In genomic region chr20:23142162-23143050, GRCh38 we compare ENCODE assay signal across 8 cellular contexts. TPM values are rescaled to one million over a fixed set of nuclear protein-coding genes. Genes with fewer than 3 reads are reported as not detected.
DNase-seq lines count a peak whose midpoint lies in the region; ATAC-seq, FAIRE-seq and TF ChIP-seq lines count a peak whose summit lies in the region.

No MANE protein-coding gene starts in this region.

- no peaks in the 10 kb centered on the region for H4K20me1 ChIP-seq in SK-N-SH (ENCODE audit: insufficient read depth)

- H3K4me1 ChIP-seq in SK-N-SH (ENCODE audit: control insufficient read depth in 1 of 2, insufficient read depth in 2 of 2, low read depth in 1 of 2, low read length in 1 of 2) (peaks cover 0 to 34% of the 10 kb centered on the region in 2 experiments; a peak in 3 of 4 replicates), left ventricle myocardium inferior (peaks cover 49% of the 10 kb centered on the region)

- no peaks in the 10 kb centered on the region for H3K79me2 ChIP-seq in SK-N-SH (ENCODE audit: insufficient read depth)

- H3K9me3 ChIP-seq in SK-N-SH (no peaks in the 10 kb centered on the region), left ventricle myocardium inferior (replicated peaks) (no peaks in the 10 kb centered on the region)

- no peak for TF ChIP-seq POLR2A in GM12891 (IDR thresholded peaks at IDR 0.05; ENCODE audit: low read depth, low read length)

- 73% methylated on average over 11 of the region's 16 CpGs for WGBS in SK-N-SH (ENCODE audit: low lambda C conversion rate)

- H3K27ac ChIP-seq in SK-N-SH (ENCODE audit: low read depth in 2 of 2, low read length in 1 of 2) (peak overlapping the region in 1 of 2 experiments; percentile 82; a peak in 3 of 4 replicates), left ventricle myocardium inferior (replicated peaks) (peak overlapping the region; percentile 74)

- ATAC-seq in HG02623 (IDR thresholded peaks at IDR 0.05; ENCODE audit: unreplicated experiment), result peak; percentile 78
- ATAC-seq in GM21825 (IDR thresholded peaks at IDR 0.05; ENCODE audit: unreplicated experiment), result no peak

- intact Hi-C loops in left ventricle myocardium inferior (cut with micrococcal nuclease), result no loop called here

- no peaks in the 10 kb centered on the region for H3K9me2 ChIP-seq in SK-N-SH

- peak overlapping the region; percentile 16; the same call in 1 of the 2 replicates for H3K9ac ChIP-seq in SK-N-SH

- CTCF ChIA-PET in SK-N-SH (lab: Yijun Ruan, JAX), result no interaction called here

- TF ChIP-seq EP300 in SK-N-SH (IDR thresholded peaks at IDR 0.05; ENCODE audit: borderline replicate concordance in 1 of 2, low read depth in 1 of 2, low read length in 1 of 2), result no peak

- peak overlapping the region; percentile 34; the same call in 1 of the 2 replicates for H3K4me2 ChIP-seq in SK-N-SH

- POLR2A ChIA-PET in SK-N-SH (lab: Yijun Ruan, JAX), result no interaction called here

- H3K27me3 ChIP-seq in SK-N-SH (ENCODE audit: insufficient read depth) (no peaks in the 10 kb centered on the region), left ventricle myocardium inferior (ENCODE audit: low read depth) (no peaks in the 10 kb centered on the region)

- peak overlapping the region; percentile 60; the same call in 1 of the 2 replicates for H2AFZ ChIP-seq in SK-N-SH (ENCODE audit: low read depth)

- H3K36me3 ChIP-seq in SK-N-SH (replicated peaks in 1 of 2; ENCODE audit: control insufficient read depth in 1 of 2, insufficient read depth in 2 of 2, low read length in 1 of 2), result no peaks in the 10 kb centered on the region
- no peaks in the 10 kb centered on the region for H3K36me3 ChIP-seq in left ventricle myocardium inferior

- DNase-seq in GM12891 (ENCODE audit: insufficient read length, low spot score) (peak; percentile 43), SK-N-SH (no peak), left ventricle myocardium inferior (no peak), DMS114 treated with DMSO at 0.1 percent for 48 hours (lab: John Stamatoyannopoulos, UW; ENCODE audit: unreplicated experiment) (no peak), NCI-H526 treated with DMSO at 0.1 percent for 48 hours (lab: John Stamatoyannopoulos, UW) (no peak), SW 1271 (lab: John Stamatoyannopoulos, UW) (no peak)

- no peak for TF ChIP-seq CTCF in SK-N-SH (IDR thresholded peaks at IDR 0.05)
- no peak for TF ChIP-seq CTCF in left ventricle myocardium inferior (IDR thresholded peaks at IDR 0.05; ENCODE audit: borderline replicate concordance)

- peak; percentile 28 for FAIRE-seq in GM12891 (lab: Jason Lieb, UNC)

- peaks cover 21% of the 10 kb centered on the region for H3F3A ChIP-seq in SK-N-SH (replicated peaks; ENCODE audit: insufficient read depth)

- H3K4me3 ChIP-seq in SK-N-SH (ENCODE audit: low read depth in 2 of 2, low read length in 1 of 2) (no peak overlapping the region), left ventricle myocardium inferior (no peak overlapping the region)

- TF ChIP-seq RAD21 in SK-N-SH (IDR thresholded peaks at IDR 0.05; ENCODE audit: low read length), result no peak

TF ChIP-seq in GM12891, 5 proteins besides CTCF, POLR2A, EP300 and RAD21:
- TF ChIP-seq POLR2AphosphoS5 (IDR thresholded peaks at IDR 0.05; ENCODE audit: low read depth, low read length) (no peak), TAF1 (IDR thresholded peaks at IDR 0.05; ENCODE audit: low read depth, low read length) (no peak), SPI1 (IDR thresholded peaks at IDR 0.05; ENCODE audit: low read depth, low read length) (peak; percentile 63), POU2F2 (IDR thresholded peaks at IDR 0.05; ENCODE audit: low read depth, low read length) (no peak), PAX5 (IDR thresholded peaks at IDR 0.05; ENCODE audit: insufficient read depth, low read length, severe bottlenecking) (no peak)

TF ChIP-seq in SK-N-SH, 30 proteins besides CTCF, POLR2A, EP300 and RAD21:
- TF ChIP-seq FOSL2 (IDR thresholded peaks at IDR 0.05; ENCODE audit: borderline replicate concordance, low read depth) (no peak), CHD2 (IDR thresholded peaks at IDR 0.05; ENCODE audit: low read length, partially characterized antibody) (no peak), MXI1 (IDR thresholded peaks at IDR 0.05; ENCODE audit: low read depth, low read length) (no peak)

RNA-seq across cellular contexts. Expression of gene CD93, which starts 56.3 kb away (rescaled TPM):
- 0.05 TPM for polyA plus RNA-seq in GM12891 (2012; ENCODE audit: low read depth, missing spikeins)
- polyA plus RNA-seq in SK-N-SH (2012; rRNA removed), result 0.02 and 0.03 TPM in 2 replicates
- 0.01 TPM in 2 replicates for polyA plus RNA-seq in SK-N-SH (2012; cell fraction: cytosol; rRNA removed)
- polyA plus RNA-seq in SK-N-SH (2012; cell fraction: nucleus; rRNA removed), result 0.01 TPM in 2 replicates
- 35.7 TPM for total RNA-seq in left ventricle myocardium inferior
